In genomic region chr3:126763035-126763434, GRCh38 we compare ENCODE assay signal across 11 cellular contexts.
"Had no signal": no experiment of that assay in that cellular context is flagged by ENCODE, and none has a peak within 500 bp of the region (broad histone marks: within the 10 kb centered on the region; RNA-seq: fewer than 3 reads in every experiment).

No MANE protein-coding gene starts in this region.

- DNase-seq: GM23248, GOT3, H7, H9, HCEC 1CT, HFFc6 had no signal

- H3K27ac ChIP-seq: GM23248 had no signal

- H3K4me3 ChIP-seq: GM23248, GM23338, HAP-1 had no signal

- H3K9me3 Mint-ChIP-seq: HFFc6 had no signal

- ATAC-seq: GM23338, HCT116 had no signal

- H3K9ac ChIP-seq: GM23248 had no signal

- H3K27ac Mint-ChIP-seq: GM23338, H9, HFFc6 had no signal

- H3K4me3 Mint-ChIP-seq: GM23338, H9, HFFc6 had no signal

- H2AFZ ChIP-seq: GM23248, GM23338 had no signal

- FAIRE-seq: H1, H54 had no signal

- H3K36me3 ChIP-seq: HAP-1 had no signal

- H3K9me3 ChIP-seq: HAP-1 had no signal

- H3K4me2 ChIP-seq: GM23338 had no signal
